In the genomic region with DNA sequence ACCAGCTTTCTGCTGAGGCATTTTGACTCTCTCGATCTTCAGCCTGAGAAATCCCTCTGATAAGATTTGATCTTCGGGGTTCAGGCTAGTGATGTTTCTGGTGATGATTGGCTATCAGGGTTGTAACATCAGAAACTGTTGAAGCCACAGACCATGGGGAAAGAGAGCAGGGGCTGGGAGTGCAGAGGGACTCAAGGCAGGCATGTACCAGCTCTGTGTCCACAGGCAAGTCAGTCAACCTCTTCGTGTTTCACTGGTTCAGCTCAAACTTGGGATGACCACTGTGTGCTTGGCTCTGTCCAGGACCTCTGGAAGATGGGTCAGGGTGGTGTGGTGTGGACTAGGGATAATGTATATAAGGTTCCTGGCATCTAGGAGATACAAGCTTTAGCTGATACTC, we compare ENCODE assay signal across 22 cellular contexts.
"Had no signal": no experiment of that assay in that cellular context is flagged by ENCODE, and none has a peak within 500 bp of the region (broad histone marks: within the 10 kb centered on the region; RNA-seq: fewer than 3 reads in every experiment).

No MANE protein-coding gene starts in this region.

- ATAC-seq: activated CD4-positive, CD25-positive, alpha-beta regulatory T cell treated with anti-CD3 and anti-CD28 coated beads, Interleukin-2, amount 50 U/mL, for 24 hours had no signal

- H3K4me3 ChIP-seq: breast epithelium, Peyer's patch, SJCRH30 had no signal

- H3K27ac ChIP-seq: breast epithelium, Peyer's patch, RWPE1, SJCRH30 had no signal

- H3K27me3 ChIP-seq: breast epithelium, Peyer's patch, SJCRH30 had no signal

- H3K4me2 ChIP-seq: SK-N-SH had no signal

- H3K9me3 Mint-ChIP-seq: activated naive CD8-positive, alpha-beta T cell treated with anti-CD3 and anti-CD28 coated beads, Interleukin-2, amount 10 ng/mL, durations not matched to agents 7 days and 5 days; T-helper 2 cell treated with Interferon-gamma antibody and Interleukin-4, amounts not matched to agents 5 μg/mL and 100 μg/mL, for 36 hours had no signal

- H3K9ac ChIP-seq: SK-N-SH had no signal

- H3K4me1 ChIP-seq: breast epithelium, Peyer's patch had no signal

- H3K4me3 Mint-ChIP-seq: activated naive CD8-positive, alpha-beta T cell treated with anti-CD3 and anti-CD28 coated beads, Interleukin-2, amount 10 ng/mL, durations not matched to agents 7 days and 5 days; T-helper 2 cell treated with Interferon-gamma antibody and Interleukin-4, amounts not matched to agents 5 μg/mL and 100 μg/mL, for 36 hours had no signal

- H3K9me3 ChIP-seq: breast epithelium, Peyer's patch, SJCRH30, SK-N-SH had no signal

- DNase-seq: activated CD4-positive, alpha-beta T cell treated with anti-CD3 and anti-CD28 coated beads for 4 hours; activated naive CD4-positive, alpha-beta T cell treated with anti-CD3 and anti-CD28 coated beads, Interleukin-2, amount 50 U/mL, for 16 hours; activated naive CD8-positive, alpha-beta T cell treated with anti-CD3 and anti-CD28 coated beads, Interleukin-2, amount 10 ng/mL, durations not matched to agents 7 days and 5 days; activated T-cell treated with anti-CD3 and anti-CD28 coated beads, Interleukin-2, amount 50 U/mL, for 1 hour; aorta; KG1; MM.1S; NCI-H1105; NCI-H1436; NCI-H187 treated with DMSO at 0.1 percent for 48 hours; NCI-H2081 treated with DMSO at 0.1 percent for 48 hours; NCI-H446; NCI-H524; Peyer's patch; Right ventricle myocardium superior; SJCRH30; SK-N-SH; T-helper 1 cell had no signal

- H3K27me3 Mint-ChIP-seq: activated naive CD8-positive, alpha-beta T cell treated with anti-CD3 and anti-CD28 coated beads, Interleukin-2, amount 10 ng/mL, durations not matched to agents 7 days and 5 days had no signal

- H3K27ac Mint-ChIP-seq: activated naive CD8-positive, alpha-beta T cell treated with anti-CD3 and anti-CD28 coated beads, Interleukin-2, amount 10 ng/mL, durations not matched to agents 7 days and 5 days; T-helper 2 cell treated with Interferon-gamma antibody and Interleukin-4, amounts not matched to agents 5 μg/mL and 100 μg/mL, for 36 hours had no signal

- H3K36me3 ChIP-seq: breast epithelium, SJCRH30 had no signal
